7 cellular contexts compared by ENCODE assay signal in the genomic region with DNA sequence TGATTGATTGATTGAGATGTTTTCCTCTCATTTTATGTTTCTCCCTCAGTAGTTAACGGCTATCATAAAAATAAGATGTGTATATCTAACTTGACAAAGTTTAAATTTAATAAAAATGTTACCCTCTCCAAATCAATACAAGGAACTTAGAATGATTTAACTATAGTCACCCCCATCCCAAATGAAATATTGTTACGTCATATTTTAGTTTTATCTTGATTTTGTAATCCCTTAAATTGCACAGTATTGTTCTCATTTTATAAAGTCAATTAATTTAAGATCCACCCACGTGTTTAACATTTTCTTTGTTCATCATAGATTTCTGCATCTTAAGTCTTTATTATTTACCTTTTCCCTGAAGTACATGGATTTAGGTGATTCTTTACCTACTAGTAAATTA. TPM values are rescaled to one million over a fixed set of nuclear protein-coding genes. Genes with fewer than 3 reads are reported as not detected.
"Had no signal": no experiment of that assay in that cellular context is flagged by ENCODE, and none has a peak within 500 bp of the region (broad histone marks: within the 10 kb centered on the region; RNA-seq: fewer than 3 reads in every experiment).

No MANE protein-coding gene starts in this region.

- H3K4me3 ChIP-seq: GM23338 had no signal

- H3K9me3 Mint-ChIP-seq: GM23338, H9, IgD-negative memory B cell had no signal

- H3K27ac Mint-ChIP-seq: GM23338, H9, IgD-negative memory B cell had no signal

- H2AFZ ChIP-seq: GM23338 had no signal

- FAIRE-seq: HTR-8/SVneo had no signal

- DNase-seq: H9, HCEC 1CT, KG1 had no signal

- ATAC-seq: GM23338 had no signal

- H3K4me3 Mint-ChIP-seq: GM23338, H9, IgD-negative memory B cell had no signal

- H3K4me2 ChIP-seq: GM23338 had no signal

RNA-seq across cellular contexts. Expression of a gene that starts 37.2 kb away (rescaled TPM):
- total RNA-seq: HT-29 had no signal
- polyA plus RNA-seq: IgD-negative memory B cell had no signal
